In the genomic region with DNA sequence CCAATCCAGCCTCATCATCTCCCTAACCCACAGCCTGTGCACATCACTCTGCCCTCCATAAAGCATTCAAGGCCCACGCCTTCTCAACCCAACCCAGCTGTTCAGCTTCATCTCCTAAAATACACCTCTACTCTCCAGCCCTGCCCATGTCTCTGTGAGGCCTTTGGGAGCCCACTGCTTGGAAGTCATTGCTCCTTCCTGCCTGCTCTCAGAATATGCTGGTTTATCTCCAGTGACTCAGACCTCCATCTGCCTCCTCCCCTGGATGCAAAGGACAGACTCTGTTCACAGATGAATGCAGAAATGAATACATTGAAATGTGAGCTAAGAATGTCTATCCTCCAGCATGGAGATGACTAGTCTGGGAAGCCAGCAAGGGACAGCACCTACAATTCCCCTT, we compare ENCODE assay signal across 32 cellular contexts. TPM values are rescaled to one million over a fixed set of nuclear protein-coding genes. Genes with fewer than 3 reads are reported as not detected.
A peak's percentile ranks its signal among the peaks of the same experiment; 100 is the strongest.
DNase-seq lines count a peak whose midpoint lies in the region; ATAC-seq, FAIRE-seq and TF ChIP-seq lines count a peak whose summit lies in the region.
"Had no signal": no experiment of that assay in that cellular context is flagged by ENCODE, and none has a peak within 500 bp of the region (broad histone marks: within the 10 kb centered on the region; RNA-seq: fewer than 3 reads in every experiment).

No MANE protein-coding gene starts in this region.

- peak; percentile 58 for FAIRE-seq in bronchial epithelial cell (lab: Jason Lieb, UNC)
- FAIRE-seq: GM12878 had no signal

- DNase-seq in Ammon's horn (ENCODE audit: low spot score): peak; percentile 28
- DNase-seq in NCI-H226: peak; percentile 59
- DNase-seq in bronchial epithelial cell (ENCODE audit: low read depth): no peak
- DNase-seq in myocyte (ENCODE audit: low read depth): peak; percentile 53
- no peak for DNase-seq in mesothelial cell of epicardium (ENCODE audit: low spot score in 2 of 2, unreplicated experiment in 2 of 2)
- DNase-seq in ACHN: no peak
- DNase-seq in NCI-H510A (lab: John Stamatoyannopoulos, UW): no peak
- DNase-seq: activated CD4-positive, alpha-beta memory T cell treated with anti-CD3 and anti-CD28 coated beads for 36 hours; activated gamma-delta T cell treated with Interleukin-2 at 50 U/mL for 16 hours; activated T-cell treated with anti-CD3 and anti-CD28 coated beads for 4 hours; adrenal gland; CD4-positive, alpha-beta memory T cell; DMS53; gastrocnemius medialis; islet precursor cell; NCI-H1092; NCI-H1930; NCI-H345; spleen; stimulated activated CD4-positive, alpha-beta T cell treated with anti-CD3 and anti-CD28 coated beads, Interleukin-4, amount 100 ng/mL, for 1 hour; stimulated activated naive CD4-positive, alpha-beta T cell; T-helper 2 cell had no signal

- no peak overlapping the region for H3K4me3 Mint-ChIP-seq in mesothelial cell of epicardium
- H3K4me3 Mint-ChIP-seq: activated CD4-positive, alpha-beta memory T cell treated with anti-CD3 and anti-CD28 coated beads for 36 hours; CD4-positive, alpha-beta memory T cell; central memory CD8-positive, alpha-beta T cell had no signal

- TF ChIP-seq CTCF in bronchial epithelial cell (IDR thresholded peaks at IDR 0.05; ENCODE audit: insufficient read depth, low read length, severe bottlenecking) (no peak), mesothelial cell of epicardium (IDR thresholded peaks at IDR 0.05; ENCODE audit: unreplicated experiment) (no peak)

- H3K4me3 ChIP-seq in bronchial epithelial cell (ENCODE audit: low read depth, low read length): no peak overlapping the region
- H3K4me3 ChIP-seq: adrenal gland, gastrocnemius medialis, GM12878, lung, SJSA1, spleen, thoracic aorta, vagina had no signal

- ATAC-seq in GM18505 (IDR thresholded peaks at IDR 0.05; ENCODE audit: unreplicated experiment): no peak
- ATAC-seq: gastrocnemius medialis, GM12878, Panc1 had no signal

- no peaks in the 10 kb centered on the region for H3K36me3 ChIP-seq in bronchial epithelial cell (ENCODE audit: control insufficient read depth, insufficient read depth, low read length)
- H3K36me3 ChIP-seq: adrenal gland, gastrocnemius medialis, neutrophil, SJSA1, spleen, thoracic aorta, vagina had no signal

- H3K4me1 Mint-ChIP-seq in mesothelial cell of epicardium: peaks cover 6% of the 10 kb centered on the region
- H3K4me1 Mint-ChIP-seq: CD4-positive, alpha-beta memory T cell; central memory CD8-positive, alpha-beta T cell had no signal

- H3K36me3 Mint-ChIP-seq in mesothelial cell of epicardium: no peaks in the 10 kb centered on the region
- H3K36me3 Mint-ChIP-seq: activated CD4-positive, alpha-beta memory T cell treated with anti-CD3 and anti-CD28 coated beads for 36 hours; CD4-positive, alpha-beta memory T cell had no signal

- no peaks in the 10 kb centered on the region for H3K27me3 ChIP-seq in bronchial epithelial cell (ENCODE audit: control insufficient read depth, insufficient read depth, low read length)
- H3K27me3 ChIP-seq: adrenal gland, gastrocnemius medialis, neutrophil, SJSA1, vagina had no signal

- no peak overlapping the region for H3K27ac Mint-ChIP-seq in mesothelial cell of epicardium
- H3K27ac Mint-ChIP-seq: activated CD4-positive, alpha-beta memory T cell treated with anti-CD3 and anti-CD28 coated beads for 36 hours had no signal

- no peaks in the 10 kb centered on the region for H3K9me3 Mint-ChIP-seq in mesothelial cell of epicardium
- H3K9me3 Mint-ChIP-seq: activated CD4-positive, alpha-beta memory T cell treated with anti-CD3 and anti-CD28 coated beads for 36 hours; CD4-positive, alpha-beta memory T cell; central memory CD8-positive, alpha-beta T cell had no signal

- H3K27me3 Mint-ChIP-seq in mesothelial cell of epicardium (ENCODE audit: low read depth): no peaks in the 10 kb centered on the region

- in situ Hi-C loops in ACHN (cut with HindIII; ENCODE audit: low pct_ligation_motif_present, low pct_unique_long_range_greater_than_20kb, low sequenced_read_pairs): no loop called here

- TF ChIP-seq POLR2A in GM18505 (IDR thresholded peaks at IDR 0.05; ENCODE audit: borderline replicate concordance, extremely low read depth, insufficient read depth, insufficient read length): no peak

RNA-seq across cellular contexts. Expression of gene KCNG4, which starts 19.0 kb away (rescaled TPM):
- total RNA-seq in bronchial epithelial cell (not detected in 2 replicates), myocyte (0.05 TPM in 2 replicates), mesothelial cell of epicardium (not detected in 3 replicates)
- not detected for polyA plus RNA-seq in myocyte (2012)
- total RNA-seq: activated CD4-positive, alpha-beta memory T cell treated with anti-CD3 and anti-CD28 coated beads for 36 hours; CD4-positive, alpha-beta memory T cell; gastrocnemius medialis; GM12878; lung; renal cortical epithelial cell; SJSA1; spleen; thoracic aorta; vagina had no signal
- polyA plus RNA-seq: CD4-positive, alpha-beta memory T cell; GM12878; lung; spleen had no signal

RNA-seq across cellular contexts. Expression of gene ADAD2, which starts 29.9 kb away (rescaled TPM):
- total RNA-seq in bronchial epithelial cell (not detected in 2 replicates), myocyte (not detected in 2 replicates), mesothelial cell of epicardium (0.34 TPM in 1 of 3 replicates, not detected in the others)
- not detected for polyA plus RNA-seq in myocyte (2012)
- total RNA-seq: CD4-positive, alpha-beta memory T cell; gastrocnemius medialis; renal cortical epithelial cell; SJSA1; thoracic aorta; vagina had no signal
- polyA plus RNA-seq: CD4-positive, alpha-beta memory T cell had no signal

RNA-seq across cellular contexts. Expression of gene TAF1C, which starts 34.0 kb away (rescaled TPM):
- total RNA-seq in bronchial epithelial cell: 7.3 and 7.9 TPM in 2 replicates
- total RNA-seq in myocyte: 17.5 and 23.6 TPM in 2 replicates
- 18.8 TPM for polyA plus RNA-seq in myocyte (2012)
- total RNA-seq in mesothelial cell of epicardium: 84.0 to 88.6 TPM (median 84.3 TPM) in 3 replicates

Comparison
In these comparisons a context has a peak if more than half of its experiments do, and no peak if none do; other contexts are left out.
1. DNase-seq: peak in Ammon's horn (single experiment), NCI-H226 (single experiment) and myocyte (single experiment); none in bronchial epithelial cell (single experiment), mesothelial cell of epicardium (0 of 2), ACHN (single experiment) and NCI-H510A (single experiment).